9 cellular contexts compared by ENCODE assay signal in the genomic region with DNA sequence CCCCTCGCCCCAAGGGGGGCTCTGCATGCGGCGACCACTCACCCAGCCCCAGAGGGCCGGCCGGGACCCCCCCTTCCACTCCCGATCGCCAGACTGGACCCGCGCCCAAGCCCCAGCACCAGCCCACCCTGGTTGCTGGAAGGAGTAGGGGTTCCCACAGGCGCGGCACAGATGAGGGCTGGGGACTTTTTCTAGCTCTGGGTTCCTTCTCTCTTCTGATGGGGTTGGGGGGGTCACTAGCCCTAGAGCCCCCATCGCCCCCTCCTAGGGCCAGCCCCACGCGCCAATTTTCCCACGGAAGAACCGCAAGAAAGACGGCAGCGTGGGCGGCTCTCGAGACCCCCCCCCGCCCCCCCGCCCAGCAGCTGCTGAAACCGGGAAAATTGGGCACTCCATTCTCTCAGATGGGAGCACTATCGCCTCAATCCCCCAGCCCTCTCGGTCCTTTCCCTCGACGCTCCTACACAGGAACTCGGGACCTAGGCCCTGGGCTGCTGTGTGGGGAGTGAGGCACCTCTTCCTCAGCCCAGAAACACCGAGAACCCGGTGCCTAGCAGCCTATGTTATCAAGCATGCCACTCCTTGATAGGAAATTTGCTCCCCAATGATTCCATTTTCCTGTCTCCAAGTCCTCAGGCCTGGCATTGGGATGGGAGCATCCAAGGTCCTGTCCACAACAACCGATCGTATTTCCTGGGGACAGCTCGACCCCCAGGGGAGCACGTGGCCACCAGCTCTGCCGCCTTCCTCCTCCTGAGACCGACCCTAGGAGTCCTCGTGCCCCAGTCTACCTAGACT. TPM values are rescaled to one million over a fixed set of nuclear protein-coding genes. Genes with fewer than 3 reads are reported as not detected.
DNase-seq lines count a peak whose midpoint lies in the region; ATAC-seq and TF ChIP-seq lines count a peak whose summit lies in the region.
"Had no signal": no experiment of that assay in that cellular context is flagged by ENCODE, and none has a peak within 500 bp of the region (broad histone marks: within the 10 kb centered on the region; RNA-seq: fewer than 3 reads in every experiment).

No MANE protein-coding gene starts in this region.

- H3K4me3 ChIP-seq in Panc1 (ENCODE audit: low read depth in 2 of 2, low read length in 2 of 2) (peak overlapping the region in 1 of 2 experiments; percentile 43; a peak in 2 of 4 replicates), skeletal muscle cell (ENCODE audit: low read depth, low read length) (peak overlapping the region; percentile 27)

- intact Hi-C loops in Panc1 (cut with micrococcal nuclease; ENCODE audit: unreplicated experiment), result no loop called here

- peaks cover 15% of the 10 kb centered on the region for H3K4me1 Mint-ChIP-seq in T-helper 1 cell treated with Interleukin-12 subunit alpha and Interleukin-12 subunit beta and Interleukin-4 antibody, amounts not matched to agents 30 μg/mL and 1 μg/mL, for 36 hours (ENCODE audit: low read depth)
- peaks cover 9% of the 10 kb centered on the region for H3K4me1 Mint-ChIP-seq in endothelial cell (ENCODE audit: unreplicated experiment)

- no peaks in the 10 kb centered on the region for H3K36me3 Mint-ChIP-seq in T-helper 1 cell treated with Interleukin-12 subunit alpha and Interleukin-12 subunit beta and Interleukin-4 antibody, amounts not matched to agents 30 μg/mL and 1 μg/mL, for 36 hours (ENCODE audit: low read depth)
- H3K36me3 Mint-ChIP-seq in endothelial cell (ENCODE audit: low read depth, unreplicated experiment), result no peaks in the 10 kb centered on the region

- peak overlapping the region; percentile 60 for H3K4me3 Mint-ChIP-seq in T-helper 1 cell treated with Interleukin-12 subunit alpha and Interleukin-12 subunit beta and Interleukin-4 antibody, amounts not matched to agents 30 μg/mL and 1 μg/mL, for 36 hours
- no peak overlapping the region for H3K4me3 Mint-ChIP-seq in endothelial cell (ENCODE audit: unreplicated experiment)

- DNase-seq in T-helper 1 cell (no peak), Panc1 (ENCODE audit: low read depth, low spot score) (no peak), endothelial cell (ENCODE audit: low spot score) (peak; percentile 4), skeletal muscle cell (ENCODE audit: low read depth) (no peak), COLO668 (lab: John Stamatoyannopoulos, UW; ENCODE audit: unreplicated experiment) (no peak), NCI-H82 (lab: John Stamatoyannopoulos, UW) (no peak)
- no peak for DNase-seq in activated CD4-positive, CD25-positive, alpha-beta regulatory T cell treated with anti-CD3 and anti-CD28 coated beads, Interleukin-2, amount 50 U/mL, for 72 hours
- DNase-seq: foreskin melanocyte had no signal

- in situ Hi-C loops in Panc1 (cut with HindIII; ENCODE audit: low pct_unique_long_range_greater_than_20kb, low sequenced_read_pairs), result no loop called here

- ATAC-seq in Panc1, result no peak

- peaks cover 23% of the 10 kb centered on the region for H3K4me1 ChIP-seq in Panc1 (ENCODE audit: control insufficient read depth, insufficient read depth, low read length)

- H3K27me3 Mint-ChIP-seq in T-helper 1 cell treated with Interleukin-12 subunit alpha and Interleukin-12 subunit beta and Interleukin-4 antibody, amounts not matched to agents 30 μg/mL and 1 μg/mL, for 36 hours (ENCODE audit: low read depth), result peaks cover 70% of the 10 kb centered on the region
- H3K27me3 Mint-ChIP-seq in endothelial cell (ENCODE audit: unreplicated experiment), result peaks cover 30% of the 10 kb centered on the region

- TF ChIP-seq CTCF in Panc1 (IDR thresholded peaks at IDR 0.05), result no peak
- TF ChIP-seq CTCF in endothelial cell (IDR thresholded peaks at IDR 0.05; ENCODE audit: unreplicated experiment), result no peak

- peak overlapping the region; percentile 65 for H3K27ac ChIP-seq in Panc1 (ENCODE audit: low read length)

- CTCF ChIA-PET in Panc1 (lab: Charles Lee), result interaction anchor here (0.7 kb wide), 1 partner anchor 59 kb away, joined by 3 read pairs; no protein-coding TSS in a partner anchor

- no peaks in the 10 kb centered on the region for H3K27me3 ChIP-seq in Panc1 (ENCODE audit: control insufficient read depth, insufficient read depth, low read length)

- no peaks in the 10 kb centered on the region for H3K9me3 ChIP-seq in Panc1 (ENCODE audit: control insufficient read depth, insufficient read depth, low read depth, low read length)

- H3K27ac Mint-ChIP-seq in T-helper 1 cell treated with Interleukin-12 subunit alpha and Interleukin-12 subunit beta and Interleukin-4 antibody, amounts not matched to agents 30 μg/mL and 1 μg/mL, for 36 hours, result peak overlapping the region; percentile 76
- H3K27ac Mint-ChIP-seq in endothelial cell (ENCODE audit: unreplicated experiment), result no peak overlapping the region

- POLR2A ChIA-PET in Panc1 (lab: Charles Lee), result interaction anchor here (0.5 kb wide), 1 partner anchor 68 kb away, joined by 5 read pairs; no protein-coding TSS in a partner anchor

- no TSS peak for BruUV-seq in Panc1 (replicated peaks; lab: Mats Ljungman, UMichigan)

- H3K36me3 ChIP-seq in Panc1 (ENCODE audit: control insufficient read depth, insufficient read depth, low read length), result no peaks in the 10 kb centered on the region

- H3K9me3 Mint-ChIP-seq in T-helper 1 cell treated with Interleukin-12 subunit alpha and Interleukin-12 subunit beta and Interleukin-4 antibody, amounts not matched to agents 30 μg/mL and 1 μg/mL, for 36 hours, result no peaks in the 10 kb centered on the region
- H3K9me3 Mint-ChIP-seq in endothelial cell (ENCODE audit: unreplicated experiment), result no peaks in the 10 kb centered on the region

RNA-seq across cellular contexts. Expression of gene CBX8, which starts 17.1 kb away (rescaled TPM):
- 15.3 TPM for total RNA-seq in Panc1 (2021; ENCODE audit: unreplicated experiment)
- polyA plus RNA-seq in Panc1 (2012; ENCODE audit: insufficient read length), result 17.3 TPM
- total RNA-seq in endothelial cell (ENCODE audit: unreplicated experiment), result 3.3 TPM

RNA-seq across cellular contexts. Expression of gene CBX4, which starts 25.2 kb away (rescaled TPM):
- total RNA-seq in Panc1 (2021; ENCODE audit: unreplicated experiment) (48.6 TPM), endothelial cell (ENCODE audit: unreplicated experiment) (6.8 TPM)
- polyA plus RNA-seq in Panc1 (2012; ENCODE audit: insufficient read length), result 39.2 TPM

RNA-seq across cellular contexts. Expression of gene CBX2, which starts 36.1 kb away (rescaled TPM):
- 9.0 TPM for total RNA-seq in Panc1 (2021; ENCODE audit: unreplicated experiment)
- 5.9 TPM for polyA plus RNA-seq in Panc1 (2012; ENCODE audit: insufficient read length)
- 50.0 TPM for total RNA-seq in endothelial cell (ENCODE audit: unreplicated experiment)
